ENCODE assay signal across 11 cellular contexts in genomic region chr12:17588968-17589367, GRCh38.
DNase-seq lines count a peak whose midpoint lies in the region; ATAC-seq, FAIRE-seq and TF ChIP-seq lines count a peak whose summit lies in the region.
"Had no signal": no experiment of that assay in that cellular context is flagged by ENCODE, and none has a peak within 500 bp of the region (broad histone marks: within the 10 kb centered on the region; RNA-seq: fewer than 3 reads in every experiment).

No MANE protein-coding gene starts in this region.

- no peaks in the 10 kb centered on the region for H3F3A ChIP-seq in SK-N-SH (replicated peaks; ENCODE audit: insufficient read depth)

- FAIRE-seq in urothelium cell line (lab: Jason Lieb, UNC) (no peak), RCC 7860 (lab: Jason Lieb, UNC) (no peak)
- FAIRE-seq: colon had no signal

- H3K9me2 ChIP-seq in SK-N-SH, result no peaks in the 10 kb centered on the region

- intact Hi-C loops in ovary (cut with DNase I), result no loop called here
- intact Hi-C loops in activated naive CD4-positive, alpha-beta T cell treated with anti-CD3 and anti-CD28 coated beads for 36 hours (cut with micrococcal nuclease), result no loop called here

- DNase-seq in SK-N-SH (peak; percentile 13), NCI-H748 (lab: John Stamatoyannopoulos, UW; ENCODE audit: unreplicated experiment) (peak; percentile 81), globus pallidus (ENCODE audit: low spot score) (peak; percentile 5), urothelium cell line (ENCODE audit: low spot score) (peak; percentile 28), ovary (no peak), RCC 7860 (ENCODE audit: low spot score) (no peak)
- DNase-seq in activated naive CD4-positive, alpha-beta T cell treated with anti-CD3 and anti-CD28 coated beads for 36 hours, result no peak
- DNase-seq: activated CD4-positive, CD25-positive, alpha-beta regulatory T cell had no signal

- no peak overlapping the region for H3K4me3 Mint-ChIP-seq in activated naive CD4-positive, alpha-beta T cell treated with anti-CD3 and anti-CD28 coated beads for 36 hours

- H4K20me1 ChIP-seq in SK-N-SH (ENCODE audit: insufficient read depth), result no peaks in the 10 kb centered on the region
- H4K20me1 ChIP-seq: BLaER1 treated with 17β-estradiol and CSF1 and Interleukin-3, amounts not matched to agents 10 nM and 100 nM had no signal

- H3K27me3 Mint-ChIP-seq in activated naive CD4-positive, alpha-beta T cell treated with anti-CD3 and anti-CD28 coated beads for 36 hours (ENCODE audit: low read depth), result no peaks in the 10 kb centered on the region

- CTCF ChIA-PET in SK-N-SH (lab: Yijun Ruan, JAX), result interaction anchor here (0.7 to 2.4 kb wide), 10 partner anchors 8 to 1423 kb away, joined by 3 to 18 read pairs (median 3); no protein-coding TSS in a partner anchor
- CTCF ChIA-PET in activated naive CD4-positive, alpha-beta T cell treated with anti-CD3 and anti-CD28 coated beads for 36 hours (lab: Charles Lee), result no interaction called here

- H3K4me2 ChIP-seq in SK-N-SH, result no peak overlapping the region
- H3K4me2 ChIP-seq: BLaER1 treated with 17β-estradiol and CSF1 and Interleukin-3, amounts not matched to agents 10 nM and 100 nM had no signal

- H3K4me3 ChIP-seq in SK-N-SH (ENCODE audit: low read depth in 2 of 2, low read length in 1 of 2) (no peak overlapping the region), ovary (no peak overlapping the region)
- H3K4me3 ChIP-seq: BLaER1 treated with 17β-estradiol and CSF1 and Interleukin-3, amounts not matched to agents 10 nM and 100 nM had no signal

- no peaks in the 10 kb centered on the region for H3K79me2 ChIP-seq in SK-N-SH (ENCODE audit: insufficient read depth)

- no peak for TF ChIP-seq POLR2A in ovary (IDR thresholded peaks at IDR 0.05)

- WGBS in SK-N-SH (ENCODE audit: low lambda C conversion rate), result 13% methylated on average over 5 of the region's 5 CpGs
- 60 to 65% (median 64%) methylated on average over 5 of the region's 5 CpGs for WGBS in ovary, 3 donors

- no peaks in the 10 kb centered on the region for H3K36me3 Mint-ChIP-seq in activated naive CD4-positive, alpha-beta T cell treated with anti-CD3 and anti-CD28 coated beads for 36 hours (ENCODE audit: low read depth)

- POLR2A ChIA-PET in SK-N-SH (lab: Yijun Ruan, JAX), result no interaction called here

- H3K27me3 ChIP-seq in SK-N-SH (ENCODE audit: insufficient read depth), result no peaks in the 10 kb centered on the region
- no peaks in the 10 kb centered on the region for H3K27me3 ChIP-seq in ovary
- H3K27me3 ChIP-seq: BLaER1 treated with 17β-estradiol and CSF1 and Interleukin-3, amounts not matched to agents 10 nM and 100 nM had no signal

- peaks cover 7% of the 10 kb centered on the region for H3K9me3 Mint-ChIP-seq in activated naive CD4-positive, alpha-beta T cell treated with anti-CD3 and anti-CD28 coated beads for 36 hours

- no peak for TF ChIP-seq EP300 in SK-N-SH (IDR thresholded peaks at IDR 0.05; ENCODE audit: borderline replicate concordance in 1 of 2, low read depth in 1 of 2, low read length in 1 of 2)
- no peak for TF ChIP-seq EP300 in ovary (IDR thresholded peaks at IDR 0.05)

- no peaks in the 10 kb centered on the region; a peak in 1 of 4 replicates for H3K4me1 ChIP-seq in SK-N-SH (ENCODE audit: control insufficient read depth in 1 of 2, insufficient read depth in 2 of 2, low read depth in 1 of 2, low read length in 1 of 2)
- no peaks in the 10 kb centered on the region for H3K4me1 ChIP-seq in ovary (ENCODE audit: insufficient read depth)

- no peak overlapping the region for H3K27ac Mint-ChIP-seq in activated naive CD4-positive, alpha-beta T cell treated with anti-CD3 and anti-CD28 coated beads for 36 hours

- TF ChIP-seq RAD21 in SK-N-SH (IDR thresholded peaks at IDR 0.05; ENCODE audit: low read length), result peak; percentile 68

- no peaks in the 10 kb centered on the region for H3K9me3 ChIP-seq in SK-N-SH
- no peaks in the 10 kb centered on the region for H3K9me3 ChIP-seq in ovary
- H3K9me3 ChIP-seq: BLaER1 treated with 17β-estradiol and CSF1 and Interleukin-3, amounts not matched to agents 10 nM and 100 nM had no signal

- ATAC-seq in SK-N-SH treated with all-trans-retinoic acid at 6 μM for 48 hours, result no peak

- H3K4me1 Mint-ChIP-seq in activated naive CD4-positive, alpha-beta T cell treated with anti-CD3 and anti-CD28 coated beads for 36 hours (ENCODE audit: low read depth), result no peaks in the 10 kb centered on the region

- H2AFZ ChIP-seq in SK-N-SH (ENCODE audit: low read depth), result 0 out of 2 replicates have a peak overlapping the region, but pooled peaks have one; percentile 17

- H3K27ac ChIP-seq in SK-N-SH (ENCODE audit: low read depth in 2 of 2, low read length in 1 of 2), result no peak overlapping the region
- no peak overlapping the region for H3K27ac ChIP-seq in ovary
- H3K27ac ChIP-seq: BLaER1 treated with 17β-estradiol and CSF1 and Interleukin-3, amounts not matched to agents 10 nM and 100 nM had no signal

- peak; percentile 47 for TF ChIP-seq CTCF in SK-N-SH (IDR thresholded peaks at IDR 0.05)
- no peak for TF ChIP-seq CTCF in ovary (IDR thresholded peaks at IDR 0.05)

- H3K36me3 ChIP-seq in SK-N-SH (replicated peaks in 1 of 2; ENCODE audit: control insufficient read depth in 1 of 2, insufficient read depth in 2 of 2, low read length in 1 of 2) (no peaks in the 10 kb centered on the region), ovary (no peaks in the 10 kb centered on the region)
- H3K36me3 ChIP-seq: BLaER1 treated with 17β-estradiol and CSF1 and Interleukin-3, amounts not matched to agents 10 nM and 100 nM had no signal

- no peak overlapping the region for H3K9ac ChIP-seq in SK-N-SH
- H3K9ac ChIP-seq: BLaER1 treated with 17β-estradiol and CSF1 and Interleukin-3, amounts not matched to agents 10 nM and 100 nM had no signal

TF ChIP-seq in SK-N-SH, 30 proteins besides CTCF, POLR2A, EP300 and RAD21:
- TF ChIP-seq EZH2phosphoT487 (IDR thresholded peaks at IDR 0.05; ENCODE audit: borderline replicate concordance, low read depth) (no peak), SMC3 (IDR thresholded peaks at IDR 0.05; ENCODE audit: low read depth, low read length) (peak; percentile 39; the same call in 1 of the 2 replicates)

TF ChIP-seq in SK-N-SH treated with all-trans-retinoic acid at 6 μM for 48 hours, 23 proteins besides CTCF, POLR2A, EP300 and RAD21:
- TF ChIP-seq POU6F1 (CRISPR knock-in tag; IDR thresholded peaks at IDR 0.05; ENCODE audit: borderline replicate concordance, low read depth) (no peak), RARB (CRISPR knock-in tag; IDR thresholded peaks at IDR 0.05) (no peak), ISL1 (CRISPR knock-in tag; IDR thresholded peaks at IDR 0.05) (no peak), OSR1 (CRISPR knock-in tag; IDR thresholded peaks at IDR 0.05) (no peak), ZFP3 (CRISPR knock-in tag; IDR thresholded peaks at IDR 0.05) (no peak), ZFP30 (CRISPR knock-in tag; IDR thresholded peaks at IDR 0.05) (no peak), SNAI2 (CRISPR knock-in tag; IDR thresholded peaks at IDR 0.05) (no peak), GLIS3 (CRISPR knock-in tag; IDR thresholded peaks at IDR 0.05) (no peak), ZNF70 (CRISPR knock-in tag; IDR thresholded peaks at IDR 0.05) (no peak), PATZ1 (CRISPR knock-in tag; IDR thresholded peaks at IDR 0.05; ENCODE audit: borderline replicate concordance) (no peak), TOX (CRISPR knock-in tag; IDR thresholded peaks at IDR 0.05; ENCODE audit: borderline replicate concordance) (no peak), PPARA (CRISPR knock-in tag; IDR thresholded peaks at IDR 0.05; ENCODE audit: borderline replicate concordance) (no peak), ZNF8 (CRISPR knock-in tag; IDR thresholded peaks at IDR 0.05) (no peak), ZC3H10 (CRISPR knock-in tag; IDR thresholded peaks at IDR 0.05) (no peak)

Comparison
In these comparisons a context has a peak if more than half of its experiments do, and no peak if none do; other contexts are left out.
1. DNase-seq: peak in SK-N-SH (single experiment), NCI-H748 (single experiment), globus pallidus (single experiment) and urothelium cell line (single experiment); none in ovary (0 of 5), RCC 7860 (single experiment) and activated naive CD4-positive, alpha-beta T cell treated with anti-CD3 and anti-CD28 coated beads for 36 hours (single experiment).